ENCODE assay signal across 12 cellular contexts in genomic region chr12:62320054-62320453, GRCh38.
"Had no signal": no experiment of that assay in that cellular context is flagged by ENCODE, and none has a peak within 500 bp of the region (broad histone marks: within the 10 kb centered on the region; RNA-seq: fewer than 3 reads in every experiment).

No MANE protein-coding gene starts in this region.

- H3K27ac Mint-ChIP-seq: activated CD8-positive, alpha-beta memory T cell treated with anti-CD3 and anti-CD28 coated beads, Interleukin-2, amount 10 ng/mL, durations not matched to agents 7 days and 5 days had no signal

- ATAC-seq: activated CD8-positive, alpha-beta memory T cell treated with anti-CD3 and anti-CD28 coated beads, Interleukin-2, amount 10 ng/mL, durations not matched to agents 7 days and 5 days; activated naive CD4-positive, alpha-beta T cell treated with anti-CD3 and anti-CD28 coated beads, Interleukin-2, amount 50 U/mL, for 72 hours; body of pancreas had no signal

- H3K4me3 Mint-ChIP-seq: activated CD8-positive, alpha-beta memory T cell treated with anti-CD3 and anti-CD28 coated beads, Interleukin-2, amount 10 ng/mL, durations not matched to agents 7 days and 5 days had no signal

- H3K27me3 Mint-ChIP-seq: activated CD8-positive, alpha-beta memory T cell treated with anti-CD3 and anti-CD28 coated beads, Interleukin-2, amount 10 ng/mL, durations not matched to agents 7 days and 5 days had no signal

- DNase-seq: activated CD4-positive, alpha-beta T cell treated with anti-CD3 and anti-CD28 coated beads, Interleukin-2, amount 50 U/mL, for 1 hour; activated CD4-positive, CD25-positive, alpha-beta regulatory T cell; activated CD8-positive, alpha-beta memory T cell treated with anti-CD3 and anti-CD28 coated beads, Interleukin-2, amount 10 ng/mL, durations not matched to agents 7 days and 5 days; activated effector memory CD4-positive, alpha-beta T cell treated with anti-CD3 and anti-CD28 coated beads, Interleukin-2, amount 50 U/mL, for 16 hours; activated T-cell treated with anti-CD3 and anti-CD28 coated beads, Interleukin-2, amount 50 U/mL, for 1 hour; amygdala; body of pancreas; caudate nucleus; esophagus squamous epithelium; islet precursor cell; stimulated activated CD4-positive, alpha-beta T cell treated with anti-CD3 and anti-CD28 coated beads, Interleukin-1b, Interleukin-23, amount 100 ng/mL, for 48 hours had no signal
